In the genomic region with DNA sequence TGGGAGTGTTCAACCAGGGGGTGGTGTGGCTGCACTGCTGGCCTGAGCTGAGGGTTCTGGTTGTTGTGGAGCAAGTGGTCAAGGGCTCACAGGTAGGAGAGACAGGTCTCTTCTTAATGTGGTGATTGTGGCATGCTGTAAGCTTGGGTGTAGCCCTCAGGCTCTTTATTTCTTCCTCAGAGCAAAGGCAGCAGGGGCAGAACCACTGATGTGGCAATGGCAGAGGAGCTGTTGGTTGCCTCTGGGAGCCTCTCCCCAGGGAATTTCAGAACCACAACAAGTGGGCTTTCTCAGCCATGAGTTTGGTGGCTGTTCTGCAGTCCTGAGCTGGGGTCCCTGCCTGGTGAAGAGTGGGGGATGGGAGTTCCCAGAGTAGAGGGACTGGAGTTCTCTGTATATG, we compare ENCODE assay signal across 23 cellular contexts.
"Had no signal": no experiment of that assay in that cellular context is flagged by ENCODE, and none has a peak within 500 bp of the region (broad histone marks: within the 10 kb centered on the region; RNA-seq: fewer than 3 reads in every experiment).

No MANE protein-coding gene starts in this region.

- H3K27ac Mint-ChIP-seq: activated naive CD8-positive, alpha-beta T cell; memory B cell; naive thymus-derived CD8-positive, alpha-beta T cell had no signal

- H3K27me3 ChIP-seq: body of pancreas, colonic mucosa, testis, transverse colon had no signal

- H3K9me3 ChIP-seq: body of pancreas, colonic mucosa, testis, transverse colon had no signal

- H3K36me3 ChIP-seq: colonic mucosa, transverse colon had no signal

- H3K4me1 ChIP-seq: body of pancreas, colonic mucosa, testis, transverse colon had no signal

- H3K36me3 Mint-ChIP-seq: activated naive CD8-positive, alpha-beta T cell; memory B cell; naive thymus-derived CD8-positive, alpha-beta T cell had no signal

- H3K4me3 ChIP-seq: body of pancreas, colonic mucosa, testis, transverse colon had no signal

- ATAC-seq: activated CD4-positive, CD25-positive, alpha-beta regulatory T cell treated with anti-CD3 and anti-CD28 coated beads, Interleukin-2, amount 50 U/mL, for 24 hours; naive thymus-derived CD8-positive, alpha-beta T cell; right cardiac atrium had no signal

- H3K4me1 Mint-ChIP-seq: memory B cell, neural crest cell had no signal

- H3K27ac ChIP-seq: body of pancreas, colonic mucosa, testis, transverse colon, VCaP had no signal

- H3K27me3 Mint-ChIP-seq: activated naive CD8-positive, alpha-beta T cell; memory B cell had no signal

- H3K4me3 Mint-ChIP-seq: activated naive CD8-positive, alpha-beta T cell; memory B cell; naive thymus-derived CD8-positive, alpha-beta T cell; neural crest cell had no signal

- DNase-seq: activated CD4-positive, alpha-beta T cell treated with anti-CD3 and anti-CD28 coated beads for 48 hours; activated CD4-positive, alpha-beta T cell treated with anti-CD3 and anti-CD28 coated beads, Interleukin-2, amount 50 U/mL, for 48 hours; activated CD8-positive, alpha-beta memory T cell treated with anti-CD3 and anti-CD28 coated beads for 24 hours; activated effector memory CD4-positive, alpha-beta T cell treated with Interleukin-2 at 50 U/mL for 16 hours; activated naive CD4-positive, alpha-beta T cell treated with Interleukin-2 at 50 U/mL for 16 hours; body of pancreas; colonic mucosa; effector memory CD4-positive, alpha-beta T cell; glutamatergic neuron; islet precursor cell; left colon; occipital lobe; right cardiac atrium; stimulated activated naive CD4-positive, alpha-beta T cell treated with Interleukin-2 at 50 U/mL for 16 hours; T-helper 9 cell; testis; transverse colon had no signal
